5 cellular contexts compared by ENCODE assay signal in genomic region chr2:96049917-96050262, GRCh38. TPM values are rescaled to one million over a fixed set of nuclear protein-coding genes. Genes with fewer than 3 reads are reported as not detected.
"Had no signal": no experiment of that assay in that cellular context is flagged by ENCODE, and none has a peak within 500 bp of the region (broad histone marks: within the 10 kb centered on the region; RNA-seq: fewer than 3 reads in every experiment).

No MANE protein-coding gene starts in this region.

RNA-seq across cellular contexts. Expression of gene GPAT2, which starts 15.2 kb away (rescaled TPM):
- total RNA-seq: HT1080, M059J, OCI-LY7, SK-MEL-5 had no signal
- polyA plus RNA-seq: SK-N-SH had no signal
